In the genomic region with DNA sequence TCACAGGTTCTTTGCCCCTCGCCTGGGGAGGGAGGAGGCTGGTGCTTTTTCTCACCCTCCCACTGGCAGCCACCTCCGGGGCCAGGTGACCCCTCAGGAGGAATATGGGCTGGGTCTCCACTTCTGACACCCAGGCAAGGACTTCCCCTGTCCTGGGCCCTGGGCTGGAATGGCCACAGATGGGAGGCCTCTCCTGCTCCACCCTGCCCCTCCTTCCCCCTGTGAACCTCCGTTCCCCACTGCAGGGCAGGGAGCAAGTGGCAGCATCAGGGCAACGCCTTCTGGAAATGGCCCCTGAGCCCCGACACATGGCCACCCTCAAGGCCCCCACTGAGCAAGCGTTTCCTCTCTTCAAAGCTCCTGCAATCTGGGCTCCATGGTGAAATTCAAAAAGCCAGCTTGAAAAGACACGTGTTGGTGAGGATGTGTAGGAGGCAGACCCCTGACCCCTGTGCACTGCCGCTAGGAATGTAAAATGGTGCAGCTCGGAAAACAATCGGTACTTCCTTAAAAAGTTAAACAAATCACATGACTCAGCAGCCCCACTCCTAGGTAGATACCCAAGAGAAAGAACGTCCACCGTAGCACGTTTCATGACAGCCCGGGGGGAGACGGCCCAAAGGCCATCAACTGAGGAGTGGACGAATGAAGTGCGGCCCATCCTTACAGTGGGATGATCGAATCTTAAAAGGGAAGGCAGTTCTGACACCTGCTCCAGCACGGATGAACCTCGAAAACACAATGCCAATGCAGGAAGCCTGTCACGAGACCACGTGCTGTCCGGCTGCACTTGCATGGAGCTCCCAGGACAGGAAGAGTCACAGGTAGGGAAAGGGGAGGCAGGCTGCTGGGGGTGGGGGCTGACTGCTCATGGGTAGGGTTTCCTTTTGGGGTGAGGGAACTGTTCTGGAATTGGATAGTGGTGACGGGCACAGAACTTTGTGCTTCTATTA, we compare ENCODE assay signal across 2 cellular contexts.
A peak's percentile ranks its signal among the peaks of the same experiment; 100 is the strongest.
TF ChIP-seq lines count a peak whose summit lies in the region.

No MANE protein-coding gene starts in this region.

TF ChIP-seq in K562, 482 proteins besides CTCF, POLR2A, EP300 and RAD21:
- TF ChIP-seq MYNN (IDR thresholded peaks at IDR 0.05) = peak; percentile 28; the same call in 1 of the 2 replicates
- no peak for TF ChIP-seq MYNN (CRISPR knock-in tag; IDR thresholded peaks at IDR 0.05)
- TF ChIP-seq, protein P1, sequence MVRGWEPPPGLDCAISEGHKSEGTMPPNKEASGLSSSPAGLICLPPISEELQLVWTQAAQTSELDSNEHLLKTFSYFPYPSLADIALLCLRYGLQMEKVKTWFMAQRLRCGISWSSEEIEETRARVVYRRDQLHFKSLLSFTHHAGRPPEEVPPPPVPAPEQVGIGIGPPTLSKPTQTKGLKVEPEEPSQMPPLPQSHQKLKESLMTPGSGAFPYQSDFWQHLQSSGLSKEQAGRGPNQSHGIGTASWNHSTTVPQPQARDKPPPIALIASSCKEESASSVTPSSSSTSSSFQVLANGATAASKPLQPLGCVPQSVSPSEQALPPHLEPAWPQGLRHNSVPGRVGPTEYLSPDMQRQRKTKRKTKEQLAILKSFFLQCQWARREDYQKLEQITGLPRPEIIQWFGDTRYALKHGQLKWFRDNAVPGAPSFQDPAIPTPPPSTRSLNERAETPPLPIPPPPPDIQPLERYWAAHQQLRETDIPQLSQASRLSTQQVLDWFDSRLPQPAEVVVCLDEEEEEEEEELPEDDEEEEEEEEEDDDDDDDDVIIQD (CRISPR knock-in tag; IDR thresholded peaks at IDR 0.05) = no peak
- TF ChIP-seq BCL6 (CRISPR knock-in tag; IDR thresholded peaks at IDR 0.05) = no peak
- TF ChIP-seq GTF2E2 (tag; IDR thresholded peaks at IDR 0.05) = no peak
- TF ChIP-seq RBFOX2 (IDR thresholded peaks at IDR 0.05; ENCODE audit: low read depth, low read length) = peak; percentile 36; the same call in 1 of the 2 replicates
- peak; percentile 30; the same call in 1 of the 2 replicates for TF ChIP-seq C11orf30 (IDR thresholded peaks at IDR 0.05; ENCODE audit: low read depth)
- TF ChIP-seq POLR2G (IDR thresholded peaks at IDR 0.05; ENCODE audit: low read depth, low read length) = 0 out of 2 replicates have a peak, but pooled peaks have one; percentile 25
- no peak for TF ChIP-seq SRSF1 (IDR thresholded peaks at IDR 0.05; ENCODE audit: low read depth, low read length)
- TF ChIP-seq SOX6 (IDR thresholded peaks at IDR 0.05) = no peak

TF ChIP-seq in HepG2, 621 proteins besides CTCF, POLR2A, EP300 and RAD21:
- peak; percentile 65 for TF ChIP-seq AGO2 (optimal IDR thresholded peaks at IDR 0.05; ENCODE audit: low read depth, low read length)
- TF ChIP-seq RNF2 (conservative IDR thresholded peaks at IDR 0.05; ENCODE audit: low read depth) = no peak
- no peak for TF ChIP-seq ZNF292 (CRISPR knock-in tag; IDR thresholded peaks at IDR 0.05; ENCODE audit: borderline replicate concordance, low read depth)
- TF ChIP-seq RBM22 (optimal IDR thresholded peaks at IDR 0.05; ENCODE audit: low read length) = peak; percentile 21
- no peak for TF ChIP-seq ZFP36L2 (CRISPR knock-in tag; IDR thresholded peaks at IDR 0.05)
- 0 out of 2 replicates have a peak, but pooled peaks have one; percentile 4 for TF ChIP-seq POLR2AphosphoS5 (IDR thresholded peaks at IDR 0.05; ENCODE audit: low read depth, low read length)
- TF ChIP-seq SIN3A (IDR thresholded peaks at IDR 0.05; ENCODE audit: borderline replicate concordance, low read depth, low read length) = no peak
- no peak for TF ChIP-seq RBAK (CRISPR knock-in tag; IDR thresholded peaks at IDR 0.05)
- peak; percentile 27; the same call in 1 of the 2 replicates for TF ChIP-seq POLR2G (IDR thresholded peaks at IDR 0.05; ENCODE audit: low read depth, low read length)
